2 cellular contexts compared by ENCODE assay signal in genomic region chr11:59879534-59879933, GRCh38.
TF ChIP-seq lines count a peak whose summit lies in the region.

No MANE protein-coding gene starts in this region.

TF ChIP-seq in SK-N-SH, 30 proteins besides CTCF, POLR2A, EP300 and RAD21 (continued from another document):
- TF ChIP-seq, protein P1, sequence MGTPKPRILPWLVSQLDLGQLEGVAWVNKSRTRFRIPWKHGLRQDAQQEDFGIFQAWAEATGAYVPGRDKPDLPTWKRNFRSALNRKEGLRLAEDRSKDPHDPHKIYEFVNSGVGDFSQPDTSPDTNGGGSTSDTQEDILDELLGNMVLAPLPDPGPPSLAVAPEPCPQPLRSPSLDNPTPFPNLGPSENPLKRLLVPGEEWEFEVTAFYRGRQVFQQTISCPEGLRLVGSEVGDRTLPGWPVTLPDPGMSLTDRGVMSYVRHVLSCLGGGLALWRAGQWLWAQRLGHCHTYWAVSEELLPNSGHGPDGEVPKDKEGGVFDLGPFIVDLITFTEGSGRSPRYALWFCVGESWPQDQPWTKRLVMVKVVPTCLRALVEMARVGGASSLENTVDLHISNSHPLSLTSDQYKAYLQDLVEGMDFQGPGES (IDR thresholded peaks at IDR 0.05; ENCODE audit: low read depth, low read length): no peak

TF ChIP-seq in SK-N-SH treated with all-trans-retinoic acid at 6 μM for 48 hours, 23 proteins besides CTCF, POLR2A, EP300 and RAD21 (continued from another document):
- TF ChIP-seq, protein P2, sequence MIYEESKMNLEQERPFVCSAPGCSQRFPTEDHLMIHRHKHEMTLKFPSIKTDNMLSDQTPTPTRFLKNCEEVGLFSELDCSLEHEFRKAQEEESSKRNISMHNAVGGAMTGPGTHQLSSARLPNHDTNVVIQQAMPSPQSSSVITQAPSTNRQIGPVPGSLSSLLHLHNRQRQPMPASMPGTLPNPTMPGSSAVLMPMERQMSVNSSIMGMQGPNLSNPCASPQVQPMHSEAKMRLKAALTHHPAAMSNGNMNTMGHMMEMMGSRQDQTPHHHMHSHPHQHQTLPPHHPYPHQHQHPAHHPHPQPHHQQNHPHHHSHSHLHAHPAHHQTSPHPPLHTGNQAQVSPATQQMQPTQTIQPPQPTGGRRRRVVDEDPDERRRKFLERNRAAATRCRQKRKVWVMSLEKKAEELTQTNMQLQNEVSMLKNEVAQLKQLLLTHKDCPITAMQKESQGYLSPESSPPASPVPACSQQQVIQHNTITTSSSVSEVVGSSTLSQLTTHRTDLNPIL (CRISPR knock-in tag; IDR thresholded peaks at IDR 0.05; ENCODE audit: low read depth): no peak
- no peak for TF ChIP-seq ARNTL (CRISPR knock-in tag; IDR thresholded peaks at IDR 0.05; ENCODE audit: borderline replicate concordance, low read depth)
- no peak for TF ChIP-seq BACH2 (CRISPR knock-in tag; IDR thresholded peaks at IDR 0.05; ENCODE audit: borderline replicate concordance)
- TF ChIP-seq SNAI2 (CRISPR knock-in tag; IDR thresholded peaks at IDR 0.05): no peak
- TF ChIP-seq OSR1 (CRISPR knock-in tag; IDR thresholded peaks at IDR 0.05): no peak
- TF ChIP-seq ZFP30 (CRISPR knock-in tag; IDR thresholded peaks at IDR 0.05): no peak
- TF ChIP-seq RARB (CRISPR knock-in tag; IDR thresholded peaks at IDR 0.05): no peak
- TF ChIP-seq ZFP3 (CRISPR knock-in tag; IDR thresholded peaks at IDR 0.05): no peak
- TF ChIP-seq TSHZ2 (CRISPR knock-in tag; IDR thresholded peaks at IDR 0.05): no peak
- no peak for TF ChIP-seq ZNF8 (CRISPR knock-in tag; IDR thresholded peaks at IDR 0.05)
- no peak for TF ChIP-seq ZNF565 (CRISPR knock-in tag; conservative IDR thresholded peaks at IDR 0.05; ENCODE audit: low read depth)
